1 cellular context compared by ENCODE assay signal in genomic region chr12:121628037-121628436, GRCh38.
A peak's percentile ranks its signal among the peaks of the same experiment; 100 is the strongest.
TF ChIP-seq lines count a peak whose summit lies in the region.

No MANE protein-coding gene starts in this region.

TF ChIP-seq in HepG2, 621 proteins besides CTCF, POLR2A, EP300 and RAD21:
- no peak for TF ChIP-seq NCOR1 (IDR thresholded peaks at IDR 0.05; ENCODE audit: borderline replicate concordance, low read length)
- 0 out of 2 replicates have a peak, but pooled peaks have one; percentile 28 for TF ChIP-seq FOXC1 (CRISPR knock-in tag; IDR thresholded peaks at IDR 0.05; ENCODE audit: borderline replicate concordance)
TF ChIP-seq in HepG2: peak in this region for 1.
